ENCODE assay signal across 20 cellular contexts in the genomic region with DNA sequence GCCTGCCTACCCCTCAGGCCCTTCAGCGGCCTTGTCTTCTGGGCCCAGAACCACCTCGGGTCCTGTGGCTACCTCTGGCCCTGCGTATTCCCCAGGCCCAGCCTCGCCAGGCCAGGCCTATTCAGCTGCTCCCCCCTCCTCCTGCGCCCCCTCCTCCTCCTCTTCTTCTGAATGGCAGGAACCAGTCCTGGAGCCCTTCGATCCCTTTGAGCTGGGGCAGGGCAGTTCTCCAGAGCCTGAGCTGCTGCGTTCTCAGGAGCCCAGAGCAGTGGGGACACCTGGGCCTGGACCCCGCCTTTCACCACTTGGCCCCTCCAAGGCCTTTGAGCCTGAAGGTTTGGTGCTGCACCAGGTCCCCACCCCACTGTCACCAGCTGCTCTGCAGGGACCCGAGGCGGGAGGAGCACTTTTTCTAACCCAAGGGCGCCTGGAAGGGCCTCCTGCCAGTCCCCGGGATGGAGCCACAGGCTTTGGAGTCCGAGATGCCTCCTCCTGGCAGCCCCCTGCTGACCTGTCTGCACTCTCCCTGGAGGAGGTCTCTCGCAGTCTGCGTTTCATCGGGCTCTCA.
"Had no signal": no experiment of that assay in that cellular context is flagged by ENCODE, and none has a peak within 500 bp of the region (broad histone marks: within the 10 kb centered on the region; RNA-seq: fewer than 3 reads in every experiment).

No MANE protein-coding gene starts in this region.

- ATAC-seq: foreskin keratinocyte, left colon, left ventricle myocardium superior had no signal

- H3K27ac Mint-ChIP-seq: naive B cell, nephron had no signal

- H3K4me3 ChIP-seq: hepatocyte, lung, sigmoid colon, skin epidermis, tibial nerve had no signal

- H3K9me3 ChIP-seq: sigmoid colon, tibial nerve had no signal

- H3K4me1 ChIP-seq: foreskin keratinocyte had no signal

- H3K27me3 ChIP-seq: foreskin keratinocyte, hepatocyte, sigmoid colon, tibial nerve had no signal

- FAIRE-seq: endothelial cell of umbilical vein, kidney had no signal

- H3K4me1 Mint-ChIP-seq: nephron had no signal

- H2AFZ ChIP-seq: hepatocyte had no signal

- H3K27ac ChIP-seq: foreskin keratinocyte, hepatocyte, sigmoid colon, skin epidermis, tibial nerve had no signal

- DNase-seq: central memory CD4-positive, alpha-beta T cell; effector memory CD4-positive, alpha-beta T cell; erythroblast; foreskin keratinocyte; kidney; left colon; left ventricle myocardium superior; mesenchymal stem cell; naive B cell; posterior cingulate gyrus; sigmoid colon; stimulated activated CD4-positive, alpha-beta T cell treated with anti-CD3 and anti-CD28 coated beads, Interleukin-2, amount 100 ng/mL, for 24 hours; stimulated activated CD4-positive, alpha-beta T cell treated with anti-CD3 and anti-CD28 coated beads, Interleukin-4, amount 100 ng/mL, for 4 hours; stimulated activated naive CD4-positive, alpha-beta T cell had no signal

- H3K79me2 ChIP-seq: hepatocyte had no signal

- H3K9me3 Mint-ChIP-seq: naive B cell, nephron had no signal

- H3K4me2 ChIP-seq: hepatocyte had no signal
